ENCODE assay signal across 1 cellular context in genomic region chr12:67217647-67218046, GRCh38.
TF ChIP-seq lines count a peak whose summit lies in the region.

No MANE protein-coding gene starts in this region.

TF ChIP-seq in HCT116, 20 proteins besides CTCF, POLR2A, EP300 and RAD21:
- no peak for TF ChIP-seq FOSL1 (IDR thresholded peaks at IDR 0.05; ENCODE audit: low read depth)
- TF ChIP-seq EZH2phosphoT487 (IDR thresholded peaks at IDR 0.05; ENCODE audit: borderline replicate concordance), result 0 out of 2 replicates have a peak, but pooled peaks have one; percentile 94
